Comparison of ENCODE assay signal across 16 cellular contexts in genomic region chr2:215430528-215431187, GRCh38. TPM values are rescaled to one million over a fixed set of nuclear protein-coding genes. Genes with fewer than 3 reads are reported as not detected.
DNase-seq lines count a peak whose midpoint lies in the region; ATAC-seq and TF ChIP-seq lines count a peak whose summit lies in the region.
"Had no signal": no experiment of that assay in that cellular context is flagged by ENCODE, and none has a peak within 500 bp of the region (broad histone marks: within the 10 kb centered on the region; RNA-seq: fewer than 3 reads in every experiment).

No MANE protein-coding gene starts in this region.

- peaks cover 49% of the 10 kb centered on the region for H3K27me3 Mint-ChIP-seq in activated CD4-positive, alpha-beta T cell treated with anti-CD3 and anti-CD28 coated beads for 36 hours

- peaks cover 40% of the 10 kb centered on the region for H3K4me1 ChIP-seq in SJSA1 (replicated peaks)

- no peak overlapping the region for H3K27ac Mint-ChIP-seq in activated CD4-positive, alpha-beta T cell treated with anti-CD3 and anti-CD28 coated beads for 36 hours
- H3K27ac Mint-ChIP-seq: stimulated activated memory B cell treated with anti-CD40 and anti-IgM and Interleukin-4, amounts not matched to agents 10 μg/mL and 1 μg/mL and 100 μg/mL, for 72 hours had no signal

- intact Hi-C loops in activated CD4-positive, alpha-beta T cell treated with anti-CD3 and anti-CD28 coated beads for 36 hours (cut with DNase I, micrococcal nuclease) = loop anchor here in 1 of 2 experiments (10.0 kb wide), 1 partner anchor 626 kb away; the partner anchor contains the start of gene BARD1

- H3K4me3 ChIP-seq in SJSA1 (no peak overlapping the region), fibroblast of mammary gland (ENCODE audit: control insufficient read depth, low read depth, low read length) (peak overlapping the region; percentile 81)

- H3K4me1 Mint-ChIP-seq in activated CD4-positive, alpha-beta T cell treated with anti-CD3 and anti-CD28 coated beads for 36 hours = peaks cover 5% of the 10 kb centered on the region

- no peak for TF ChIP-seq CTCF in fibroblast of mammary gland (conservative IDR thresholded peaks at IDR 0.05; ENCODE audit: control insufficient read depth, insufficient read depth, low read depth, low read length)
- TF ChIP-seq CTCF in omental fat pad (IDR thresholded peaks at IDR 0.05) = no peak

- peak overlapping the region; percentile 90 for H3K27ac ChIP-seq in SJSA1
- H3K27ac ChIP-seq: C4-2B, KMS-11 had no signal

- peak; percentile 42 for ATAC-seq in omental fat pad (ENCODE audit: low FRiP score)
- ATAC-seq in activated CD4-positive, alpha-beta T cell treated with anti-CD3 and anti-CD28 coated beads for 36 hours = no peak
- no peak for ATAC-seq in HG02759 (IDR thresholded peaks at IDR 0.05; ENCODE audit: unreplicated experiment)
- ATAC-seq: stimulated activated memory B cell treated with anti-CD40 and anti-IgM and Interleukin-4, amounts not matched to agents 10 μg/mL and 1 μg/mL and 100 μg/mL, for 72 hours had no signal

- peak; percentile 28 for DNase-seq in AG08396 (ENCODE audit: low spot score)
- peak in 1 of 2 experiments; percentile 39 for DNase-seq in SJSA1 (ENCODE audit: low read depth in 1 of 2, low spot score in 2 of 2)
- DNase-seq in fibroblast of mammary gland (ENCODE audit: low read depth) = peak; percentile 67
- DNase-seq in omental fat pad (ENCODE audit: low spot score) = no peak
- DNase-seq in activated CD4-positive, alpha-beta T cell treated with anti-CD3 and anti-CD28 coated beads for 36 hours = no peak
- DNase-seq in CD1c-positive myeloid dendritic cell (ENCODE audit: extremely low spot score) = no peak
- no peak for DNase-seq in NCI-H146 (lab: John Stamatoyannopoulos, UW)
- DNase-seq: activated CD4-positive, alpha-beta T cell treated with anti-CD3 and anti-CD28 coated beads for 4 hours; GF-D8; NCI-H2081 treated with DMSO at 0.1 percent for 48 hours; stimulated activated CD4-positive, alpha-beta T cell treated with anti-CD3 and anti-CD28 coated beads, Interleukin-1b, Interleukin-23, amount 100 ng/mL, for 48 hours; T-helper 1 cell had no signal

- peaks cover 93% of the 10 kb centered on the region for H3K36me3 ChIP-seq in SJSA1

- H3K27me3 ChIP-seq in SJSA1 (replicated peaks) = no peaks in the 10 kb centered on the region

- POLR2A ChIA-PET in activated CD4-positive, alpha-beta T cell treated with anti-CD3 and anti-CD28 coated beads for 36 hours (lab: Charles Lee) = no interaction called here

- CTCF ChIA-PET in activated CD4-positive, alpha-beta T cell treated with anti-CD3 and anti-CD28 coated beads for 36 hours (lab: Charles Lee) = interaction anchor here (1.3 to 2.2 kb wide), 2 partner anchors 10 to 12 kb away, joined by 3 to 5 read pairs; no protein-coding TSS in a partner anchor

- no peak overlapping the region for H3K4me3 Mint-ChIP-seq in activated CD4-positive, alpha-beta T cell treated with anti-CD3 and anti-CD28 coated beads for 36 hours
- H3K4me3 Mint-ChIP-seq: stimulated activated memory B cell treated with anti-CD40 and anti-IgM and Interleukin-4, amounts not matched to agents 10 μg/mL and 1 μg/mL and 100 μg/mL, for 72 hours had no signal

- H3K9me3 Mint-ChIP-seq in activated CD4-positive, alpha-beta T cell treated with anti-CD3 and anti-CD28 coated beads for 36 hours (ENCODE audit: low read depth) = no peaks in the 10 kb centered on the region
- H3K9me3 Mint-ChIP-seq: stimulated activated memory B cell treated with anti-CD40 and anti-IgM and Interleukin-4, amounts not matched to agents 10 μg/mL and 1 μg/mL and 100 μg/mL, for 72 hours had no signal

- H3K36me3 Mint-ChIP-seq in activated CD4-positive, alpha-beta T cell treated with anti-CD3 and anti-CD28 coated beads for 36 hours (ENCODE audit: low read depth) = no peaks in the 10 kb centered on the region
- H3K36me3 Mint-ChIP-seq: stimulated activated memory B cell treated with anti-CD40 and anti-IgM and Interleukin-4, amounts not matched to agents 10 μg/mL and 1 μg/mL and 100 μg/mL, for 72 hours had no signal

- no peaks in the 10 kb centered on the region for H3K9me3 ChIP-seq in SJSA1 (replicated peaks)

RNA-seq across cellular contexts. Expression of gene FN1, which starts 5.2 kb away (rescaled TPM):
- 498 and 887 TPM in 2 replicates for total RNA-seq in SJSA1 (2014; rRNA removed; shearing (Covaris generic))
- total RNA-seq in omental fat pad = 100 to 1,000 TPM in 3 of 4 donors, 10 to 100 TPM in 1; 89.6 to 220 (median 177) TPM
- total RNA-seq in activated CD4-positive, alpha-beta T cell treated with anti-CD3 and anti-CD28 coated beads for 36 hours = under 1 TPM; 0.59 to 0.70 TPM

Comparison
In these comparisons a context has a peak if more than half of its experiments do, and no peak if none do; other contexts are left out.
1. DNase-seq: peak in AG08396 (single experiment) and fibroblast of mammary gland (single experiment); none in omental fat pad (single experiment), activated CD4-positive, alpha-beta T cell treated with anti-CD3 and anti-CD28 coated beads for 36 hours (single experiment), CD1c-positive myeloid dendritic cell (single experiment) and NCI-H146 (single experiment).
2. RNA of gene FN1, which starts 5.2 kb away (total RNA-seq): 498 to 887 TPM in SJSA1 and 89.6 to 220 TPM in omental fat pad; 0.59 to 0.70 TPM in activated CD4-positive, alpha-beta T cell treated with anti-CD3 and anti-CD28 coated beads for 36 hours; every median in the first group is over 10 times any median in the second.